29 cellular contexts compared by ENCODE assay signal in the genomic region with DNA sequence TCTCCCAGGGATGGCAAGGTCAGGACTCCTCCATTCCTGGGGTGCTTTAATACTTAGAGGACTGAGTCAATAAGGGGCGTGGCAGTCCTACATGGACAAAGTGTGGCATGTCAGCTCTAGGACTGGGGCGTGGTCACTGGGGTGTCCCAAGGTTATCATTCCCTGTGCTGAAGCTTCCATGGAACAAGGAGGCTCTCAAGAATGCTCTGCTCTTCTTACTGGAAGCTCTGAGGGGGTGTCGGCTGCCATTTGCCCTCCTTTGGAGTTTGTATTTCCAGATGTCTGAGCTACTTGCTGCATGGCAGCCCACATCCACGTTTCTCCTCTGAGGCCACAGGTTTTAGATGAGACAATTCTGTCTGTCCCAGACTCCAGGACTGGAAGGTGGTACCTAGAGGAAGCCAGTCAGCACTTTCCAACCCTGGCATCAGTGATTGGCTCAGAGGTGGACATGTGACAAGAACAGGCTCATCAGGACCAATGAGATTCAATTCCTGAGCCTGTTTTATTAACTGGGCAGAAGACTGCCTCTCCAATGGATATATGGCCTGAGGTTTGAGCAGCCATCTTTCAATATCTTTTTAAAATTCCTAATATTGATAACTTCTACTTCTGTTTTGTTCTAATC.
"Had no signal": no experiment of that assay in that cellular context is flagged by ENCODE, and none has a peak within 500 bp of the region (broad histone marks: within the 10 kb centered on the region; RNA-seq: fewer than 3 reads in every experiment).

No MANE protein-coding gene starts in this region.

- H3K36me3 Mint-ChIP-seq: activated naive CD4-positive, alpha-beta T cell treated with anti-CD3 and anti-CD28 coated beads, Interleukin-2, amount 50 U/mL, for 72 hours had no signal

- H3K4me3 Mint-ChIP-seq: activated CD8-positive, alpha-beta T cell treated with anti-CD3 and anti-CD28 coated beads, Interleukin-2, amount 10 ng/mL, durations not matched to agents 7 days and 5 days; activated naive CD8-positive, alpha-beta T cell treated with anti-CD3 and anti-CD28 coated beads, Interleukin-2, amount 50 U/mL, for 24 hours; activated T-cell treated with anti-CD3 and anti-CD28 coated beads, Interleukin-2, amount 50 U/mL, for 4 hours; T-helper 1 cell treated with Interleukin-12 subunit alpha and Interleukin-12 subunit beta and Interleukin-4 antibody, amounts not matched to agents 30 μg/mL and 1 μg/mL, for 36 hours had no signal

- H3K27me3 Mint-ChIP-seq: activated naive CD8-positive, alpha-beta T cell treated with anti-CD3 and anti-CD28 coated beads, Interleukin-2, amount 50 U/mL, for 24 hours had no signal

- DNase-seq: activated CD4-positive, alpha-beta T cell treated with anti-CD3 and anti-CD28 coated beads for 4 hours; activated CD4-positive, alpha-beta T cell treated with anti-CD3 and anti-CD28 coated beads, Interleukin-2, amount 50 U/mL, for 4 hours; activated CD8-positive, alpha-beta T cell treated with anti-CD3 and anti-CD28 coated beads, Interleukin-2, amount 10 ng/mL, durations not matched to agents 7 days and 5 days; activated effector memory CD4-positive, alpha-beta T cell treated with anti-CD3 and anti-CD28 coated beads, Interleukin-2, amount 50 U/mL, for 16 hours; activated naive CD4-positive, alpha-beta T cell treated with Interleukin-2 at 50 U/mL for 16 hours; activated naive CD8-positive, alpha-beta T cell treated with anti-CD3 and anti-CD28 coated beads, Interleukin-2, amount 50 U/mL, for 24 hours; activated T-cell treated with anti-CD3 and anti-CD28 coated beads, Interleukin-2, amount 50 U/mL, for 4 hours; amniotic stem cell; central memory CD4-positive, alpha-beta T cell; MM.1S; NCI-H1105 treated with DMSO at 0.1 percent for 48 hours; NCI-H1436 treated with DMSO at 0.1 percent for 48 hours; NCI-H187; NCI-H2081; NCI-H510A treated with DMSO at 0.1 percent for 48 hours; NCI-H69; NK-92 treated with Interleukin-12 subunit alpha and Interleukin-12 subunit beta, amount 100 ng/mL, for 24 hours; OCI-M1; Right ventricle myocardium superior; SJCRH30; SW 1271 had no signal

- ATAC-seq: activated CD4-positive, CD25-positive, alpha-beta regulatory T cell treated with anti-CD3 and anti-CD28 coated beads, Interleukin-2, amount 50 U/mL, for 24 hours; activated CD8-positive, alpha-beta T cell treated with anti-CD3 and anti-CD28 coated beads, Interleukin-2, amount 10 ng/mL, durations not matched to agents 7 days and 5 days; activated naive CD4-positive, alpha-beta T cell treated with anti-CD3 and anti-CD28 coated beads, Interleukin-2, amount 50 U/mL, for 72 hours; activated naive CD8-positive, alpha-beta T cell treated with anti-CD3 and anti-CD28 coated beads, Interleukin-2, amount 50 U/mL, for 24 hours; activated T-cell treated with anti-CD3 and anti-CD28 coated beads, Interleukin-2, amount 50 U/mL, for 4 hours; body of pancreas; Panc1; SK-N-SH treated with all-trans-retinoic acid at 6 μM for 48 hours had no signal

- H3K36me3 ChIP-seq: ascending aorta, SJCRH30 had no signal

- H3K27ac Mint-ChIP-seq: activated CD8-positive, alpha-beta T cell treated with anti-CD3 and anti-CD28 coated beads, Interleukin-2, amount 10 ng/mL, durations not matched to agents 7 days and 5 days; activated naive CD4-positive, alpha-beta T cell treated with anti-CD3 and anti-CD28 coated beads, Interleukin-2, amount 50 U/mL, for 72 hours; activated naive CD8-positive, alpha-beta T cell treated with anti-CD3 and anti-CD28 coated beads, Interleukin-2, amount 50 U/mL, for 24 hours; T-helper 1 cell treated with Interleukin-12 subunit alpha and Interleukin-12 subunit beta and Interleukin-4 antibody, amounts not matched to agents 30 μg/mL and 1 μg/mL, for 36 hours had no signal

- H3K4me1 Mint-ChIP-seq: activated naive CD8-positive, alpha-beta T cell treated with anti-CD3 and anti-CD28 coated beads, Interleukin-2, amount 50 U/mL, for 24 hours had no signal

- H3K4me1 ChIP-seq: ascending aorta, body of pancreas had no signal

- H3K9me3 Mint-ChIP-seq: activated naive CD4-positive, alpha-beta T cell treated with anti-CD3 and anti-CD28 coated beads, Interleukin-2, amount 50 U/mL, for 72 hours; activated naive CD8-positive, alpha-beta T cell treated with anti-CD3 and anti-CD28 coated beads, Interleukin-2, amount 50 U/mL, for 24 hours; activated T-cell treated with anti-CD3 and anti-CD28 coated beads, Interleukin-2, amount 50 U/mL, for 4 hours; T-helper 1 cell treated with Interleukin-12 subunit alpha and Interleukin-12 subunit beta and Interleukin-4 antibody, amounts not matched to agents 30 μg/mL and 1 μg/mL, for 36 hours had no signal

- H3K4me3 ChIP-seq: ascending aorta, body of pancreas, SJCRH30 had no signal

- H3K27ac ChIP-seq: ascending aorta, body of pancreas, RWPE1, SJCRH30 had no signal

- H3K9me3 ChIP-seq: ascending aorta, body of pancreas, SJCRH30 had no signal

- H3K27me3 ChIP-seq: ascending aorta, body of pancreas, SJCRH30 had no signal
